In the genomic region with DNA sequence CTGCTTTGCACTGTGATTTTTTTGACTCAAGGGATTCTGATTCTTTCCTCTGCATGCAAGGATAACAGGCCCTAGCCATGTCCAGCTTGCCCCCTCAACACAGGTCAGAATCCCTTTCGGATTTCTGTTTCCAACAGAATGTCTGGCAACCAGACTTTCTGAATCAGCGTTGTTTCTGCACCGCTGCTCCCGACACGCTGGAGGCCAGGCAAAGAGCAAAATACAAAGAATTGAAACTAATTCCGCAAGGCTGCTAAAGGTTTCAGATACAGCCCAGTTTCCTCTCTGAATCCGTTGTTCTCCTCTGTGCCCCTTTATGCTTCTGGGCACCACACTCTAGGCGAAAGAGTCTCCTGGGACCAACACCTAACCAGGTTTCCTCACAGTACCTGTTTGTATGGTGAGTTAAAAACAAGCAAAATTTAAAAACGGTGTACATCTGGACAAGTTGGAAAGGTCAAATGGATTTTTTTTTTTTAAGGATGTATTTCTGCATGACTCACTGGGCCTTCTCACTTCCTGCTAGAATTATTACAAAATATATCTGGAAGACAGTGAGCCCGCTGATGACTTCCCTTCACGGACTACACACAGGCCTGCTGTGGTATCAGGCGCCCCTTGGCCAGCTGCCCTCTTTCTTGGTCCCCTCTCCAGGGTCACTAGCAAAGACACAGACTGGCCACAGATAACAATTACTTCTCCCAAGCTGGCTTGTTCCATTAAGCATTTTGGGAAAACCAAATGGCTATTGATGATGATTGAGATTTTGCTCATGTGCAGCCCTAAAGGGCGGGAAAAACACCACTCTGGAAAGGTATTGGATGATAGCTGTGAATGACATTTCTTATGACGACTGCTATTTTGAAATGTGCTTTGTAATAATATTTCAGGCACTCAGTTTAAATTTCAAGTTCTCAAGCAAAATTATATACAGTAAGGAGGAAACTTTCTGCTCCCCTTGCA, we compare ENCODE assay signal across 11 cellular contexts.
A peak's percentile ranks its signal among the peaks of the same experiment; 100 is the strongest.
DNase-seq lines count a peak whose midpoint lies in the region; ATAC-seq and TF ChIP-seq lines count a peak whose summit lies in the region.
"Had no signal": no experiment of that assay in that cellular context is flagged by ENCODE, and none has a peak within 500 bp of the region (broad histone marks: within the 10 kb centered on the region; RNA-seq: fewer than 3 reads in every experiment).

No MANE protein-coding gene starts in this region.

- H3K27ac ChIP-seq in thoracic aorta = peak overlapping the region; percentile 84 to 86

- no peaks in the 10 kb centered on the region for H3K36me3 ChIP-seq in thoracic aorta

- peaks cover 74% of the 10 kb centered on the region for H3K4me1 Mint-ChIP-seq in brain

- H3K36me3 Mint-ChIP-seq in brain = no peaks in the 10 kb centered on the region
- H3K36me3 Mint-ChIP-seq: naive B cell had no signal

- no peaks in the 10 kb centered on the region for H3K27me3 ChIP-seq in thoracic aorta (replicated peaks; ENCODE audit: insufficient read depth)

- H3K27ac Mint-ChIP-seq in brain = peak overlapping the region; percentile 11 to 99 (median 86)

- peak overlapping the region; percentile 48 for H3K4me3 ChIP-seq in thoracic aorta

- peak overlapping the region in 2 of 5 experiments; percentile 33 to 65 for H3K4me3 Mint-ChIP-seq in brain
- H3K4me3 Mint-ChIP-seq: naive B cell had no signal

- TF ChIP-seq CTCF in brain (conservative IDR thresholded peaks at IDR 0.05) (no peak), thoracic aorta (IDR thresholded peaks at IDR 0.05) (no peak)

- peak; percentile 90 for DNase-seq in M059J (ENCODE audit: low read depth)
- peak; percentile 68 for DNase-seq in kidney tubule cell (ENCODE audit: low spot score)
- DNase-seq in thoracic aorta (ENCODE audit: low spot score) = no peak
- no peak for DNase-seq in cerebellar nuclear complex (lab: John Stamatoyannopoulos, UW)
- DNase-seq in GOT3 (lab: John Stamatoyannopoulos, UW) = no peak
- DNase-seq: activated T-cell treated with anti-CD3 and anti-CD28 coated beads, Interleukin-2, amount 50 U/mL, for 48 hours; naive B cell; NCI-H1105 treated with DMSO at 0.1 percent for 48 hours had no signal

- peaks cover 50 to 77% of the 10 kb centered on the region in 2 donors for H3K4me1 ChIP-seq in thoracic aorta (ENCODE audit: control insufficient read depth in 1 of 2, low read depth in 2 of 2)

- H3K9me3 ChIP-seq in thoracic aorta = no peaks in the 10 kb centered on the region

- peaks cover 4% of the 10 kb centered on the region for H3K27me3 Mint-ChIP-seq in brain

- no peaks in the 10 kb centered on the region for H3K9me3 Mint-ChIP-seq in brain
- H3K9me3 Mint-ChIP-seq: naive B cell had no signal

- ATAC-seq in thoracic aorta (ENCODE audit: insufficient number of reproducible peaks, low FRiP score, low read depth) (peak; percentile 42), GM18520 (IDR thresholded peaks at IDR 0.05; ENCODE audit: unreplicated experiment) (no peak), GM21526 (IDR thresholded peaks at IDR 0.05; ENCODE audit: low FRiP score, unreplicated experiment) (no peak)

Comparison
In these comparisons a context has a peak if more than half of its experiments do, and no peak if none do; other contexts are left out.
1. DNase-seq: peak in M059J (single experiment) and kidney tubule cell (single experiment); none in thoracic aorta (single experiment), cerebellar nuclear complex (0 of 2) and GOT3 (single experiment).